1 cellular context compared by ENCODE assay signal in genomic region chr16:58859958-58860669, GRCh38.
A peak's percentile ranks its signal among the peaks of the same experiment; 100 is the strongest.
TF ChIP-seq lines count a peak whose summit lies in the region.

No MANE protein-coding gene starts in this region.

TF ChIP-seq in K562, 482 proteins besides CTCF, POLR2A, EP300 and RAD21 (continued from another document and continues in another):
- no peak for TF ChIP-seq ZHX1 (conservative IDR thresholded peaks at IDR 0.05; ENCODE audit: low read length)
- TF ChIP-seq TFAM (CRISPR knock-in tag; conservative IDR thresholded peaks at IDR 0.05): no peak
- TF ChIP-seq PRDM10 (IDR thresholded peaks at IDR 0.05; ENCODE audit: partially characterized antibody): peak; percentile 7
- TF ChIP-seq ZNF197 (CRISPR knock-in tag; IDR thresholded peaks at IDR 0.05; ENCODE audit: low read depth): no peak
- no peak for TF ChIP-seq POLR2B (IDR thresholded peaks at IDR 0.05; ENCODE audit: low read depth, partially characterized antibody)
- no peak for TF ChIP-seq SREBF1 (IDR thresholded peaks at IDR 0.05; ENCODE audit: borderline replicate concordance, low read depth, low read length)
- TF ChIP-seq, protein P1, sequence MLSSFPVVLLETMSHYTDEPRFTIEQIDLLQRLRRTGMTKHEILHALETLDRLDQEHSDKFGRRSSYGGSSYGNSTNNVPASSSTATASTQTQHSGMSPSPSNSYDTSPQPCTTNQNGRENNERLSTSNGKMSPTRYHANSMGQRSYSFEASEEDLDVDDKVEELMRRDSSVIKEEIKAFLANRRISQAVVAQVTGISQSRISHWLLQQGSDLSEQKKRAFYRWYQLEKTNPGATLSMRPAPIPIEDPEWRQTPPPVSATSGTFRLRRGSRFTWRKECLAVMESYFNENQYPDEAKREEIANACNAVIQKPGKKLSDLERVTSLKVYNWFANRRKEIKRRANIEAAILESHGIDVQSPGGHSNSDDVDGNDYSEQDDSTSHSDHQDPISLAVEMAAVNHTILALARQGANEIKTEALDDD (IDR thresholded peaks at IDR 0.05): peak; percentile 94
- TF ChIP-seq, protein P2, sequence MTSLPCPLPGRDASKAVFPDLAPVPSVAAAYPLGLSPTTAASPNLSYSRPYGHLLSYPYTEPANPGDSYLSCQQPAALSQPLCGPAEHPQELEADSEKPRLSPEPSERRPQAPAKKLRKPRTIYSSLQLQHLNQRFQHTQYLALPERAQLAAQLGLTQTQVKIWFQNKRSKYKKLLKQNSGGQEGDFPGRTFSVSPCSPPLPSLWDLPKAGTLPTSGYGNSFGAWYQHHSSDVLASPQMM (CRISPR knock-in tag; IDR thresholded peaks at IDR 0.05): no peak
- TF ChIP-seq ETS1 (conservative IDR thresholded peaks at IDR 0.05; ENCODE audit: control insufficient read depth, low read depth, low read length): peak; percentile 63; the same call in 1 of the 2 replicates
- no peak for TF ChIP-seq FOXA1 (IDR thresholded peaks at IDR 0.05; ENCODE audit: borderline replicate concordance)
- peak in 1 of 2 experiments; percentile 46; a peak in 1 of 4 replicates for TF ChIP-seq MNT (conservative IDR thresholded peaks at IDR 0.05)
- no peak for TF ChIP-seq GABPB1 (CRISPR knock-in tag; IDR thresholded peaks at IDR 0.05)
- TF ChIP-seq GABPA (tag; conservative IDR thresholded peaks at IDR 0.05; ENCODE audit: low read depth): no peak
- no peak for TF ChIP-seq ZNF232 (CRISPR knock-in tag; IDR thresholded peaks at IDR 0.05)
- TF ChIP-seq ZBTB5 (IDR thresholded peaks at IDR 0.05): no peak
- TF ChIP-seq HCFC1 (IDR thresholded peaks at IDR 0.05; ENCODE audit: low read depth, low read length): no peak
- no peak for TF ChIP-seq PTBP1 (IDR thresholded peaks at IDR 0.05; ENCODE audit: low read depth, low read length)
- no peak for TF ChIP-seq ZNF239 (CRISPR knock-in tag; IDR thresholded peaks at IDR 0.05)
- no peak for TF ChIP-seq FOXJ2 (tag; IDR thresholded peaks at IDR 0.05)
- no peak for TF ChIP-seq GABPB2 (CRISPR knock-in tag; conservative IDR thresholded peaks at IDR 0.05)
- TF ChIP-seq ZNF347 (CRISPR knock-in tag; IDR thresholded peaks at IDR 0.05; ENCODE audit: low read depth): no peak
- TF ChIP-seq, protein P3, sequence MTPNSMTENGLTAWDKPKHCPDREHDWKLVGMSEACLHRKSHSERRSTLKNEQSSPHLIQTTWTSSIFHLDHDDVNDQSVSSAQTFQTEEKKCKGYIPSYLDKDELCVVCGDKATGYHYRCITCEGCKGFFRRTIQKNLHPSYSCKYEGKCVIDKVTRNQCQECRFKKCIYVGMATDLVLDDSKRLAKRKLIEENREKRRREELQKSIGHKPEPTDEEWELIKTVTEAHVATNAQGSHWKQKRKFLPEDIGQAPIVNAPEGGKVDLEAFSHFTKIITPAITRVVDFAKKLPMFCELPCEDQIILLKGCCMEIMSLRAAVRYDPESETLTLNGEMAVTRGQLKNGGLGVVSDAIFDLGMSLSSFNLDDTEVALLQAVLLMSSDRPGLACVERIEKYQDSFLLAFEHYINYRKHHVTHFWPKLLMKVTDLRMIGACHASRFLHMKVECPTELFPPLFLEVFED (CRISPR knock-in tag; conservative IDR thresholded peaks at IDR 0.05): no peak
- TF ChIP-seq ZNF174 (CRISPR knock-in tag; IDR thresholded peaks at IDR 0.05): no peak
- peak; percentile 72 for TF ChIP-seq BHLHE40 (IDR thresholded peaks at IDR 0.05; ENCODE audit: low read length)
- no peak for TF ChIP-seq NUFIP1 (IDR thresholded peaks at IDR 0.05; ENCODE audit: partially characterized antibody)
- no peak for TF ChIP-seq HLTF (IDR thresholded peaks at IDR 0.05)
- TF ChIP-seq GTF2F1 (IDR thresholded peaks at IDR 0.05; ENCODE audit: low read depth, low read length): no peak
- TF ChIP-seq ZNF644 (tag; IDR thresholded peaks at IDR 0.05; ENCODE audit: low read depth): no peak
- TF ChIP-seq TCF7 (IDR thresholded peaks at IDR 0.05; ENCODE audit: borderline replicate concordance): no peak
- no peak for TF ChIP-seq ZFP1 (CRISPR knock-in tag; IDR thresholded peaks at IDR 0.05)
- TF ChIP-seq ZKSCAN1 (IDR thresholded peaks at IDR 0.05; ENCODE audit: low read depth, low read length): peak; percentile 60; the same call in 1 of the 2 replicates
- TF ChIP-seq ILK (tag; IDR thresholded peaks at IDR 0.05; ENCODE audit: borderline replicate concordance, low read depth): no peak
- TF ChIP-seq HDAC1 (IDR thresholded peaks at IDR 0.05): peak in 1 of 2 experiments; percentile 52; a peak in 1 of 4 replicates
- TF ChIP-seq MXI1 (IDR thresholded peaks at IDR 0.05; ENCODE audit: low read depth, low read length): no peak
- no peak for TF ChIP-seq BACH1 (tag; IDR thresholded peaks at IDR 0.05)
- no peak for TF ChIP-seq CUX1 (CRISPR knock-in tag; IDR thresholded peaks at IDR 0.05)
- TF ChIP-seq ZNF224 (CRISPR knock-in tag; IDR thresholded peaks at IDR 0.05): no peak
- TF ChIP-seq BRD4 (IDR thresholded peaks at IDR 0.05): no peak
- TF ChIP-seq ATF7 (IDR thresholded peaks at IDR 0.05): no peak
